ENCODE assay signal across 1 cellular context in genomic region chr1:209931141-209931540, GRCh38.
TF ChIP-seq lines count a peak whose summit lies in the region.

No MANE protein-coding gene starts in this region.

TF ChIP-seq in K562, 482 proteins besides CTCF, POLR2A, EP300 and RAD21 (continued from another document and continues in another):
- TF ChIP-seq ZNF518B (CRISPR knock-in tag; IDR thresholded peaks at IDR 0.05) = no peak
- no peak for TF ChIP-seq CBX3 (IDR thresholded peaks at IDR 0.05; ENCODE audit: borderline replicate concordance in 1 of 2, low read length in 2 of 2)
- TF ChIP-seq HSF4 (CRISPR knock-in tag; IDR thresholded peaks at IDR 0.05; ENCODE audit: borderline replicate concordance) = no peak
- TF ChIP-seq NCOR1 (IDR thresholded peaks at IDR 0.05) = 0 out of 2 replicates have a peak, but pooled peaks have one; percentile 21
- TF ChIP-seq PML (IDR thresholded peaks at IDR 0.05; ENCODE audit: low read length) = peak; percentile 38; the same call in 1 of the 2 replicates
- no peak for TF ChIP-seq ETV1 (tag; conservative IDR thresholded peaks at IDR 0.05; ENCODE audit: low read depth)
- no peak for TF ChIP-seq NFYB (IDR thresholded peaks at IDR 0.05; ENCODE audit: extremely low read depth, insufficient read length)
- TF ChIP-seq POLR2H (tag; IDR thresholded peaks at IDR 0.05; ENCODE audit: low read depth) = no peak
- no peak for TF ChIP-seq PBX2 (CRISPR knock-in tag; IDR thresholded peaks at IDR 0.05; ENCODE audit: low read depth)
- TF ChIP-seq PBX2 (tag; conservative IDR thresholded peaks at IDR 0.05; ENCODE audit: low read depth) = peak; percentile 90
- no peak for TF ChIP-seq KAT2B (IDR thresholded peaks at IDR 0.05; ENCODE audit: low read depth, low read length)
- TF ChIP-seq PRDM10 (IDR thresholded peaks at IDR 0.05; ENCODE audit: partially characterized antibody) = no peak
- TF ChIP-seq ZNF318 (IDR thresholded peaks at IDR 0.05; ENCODE audit: borderline replicate concordance in 1 of 2, low read depth in 1 of 2) = no peak
- TF ChIP-seq SETDB1 (IDR thresholded peaks at IDR 0.05; ENCODE audit: low read length) = no peak
- no peak for TF ChIP-seq ZNF175 (CRISPR knock-in tag; IDR thresholded peaks at IDR 0.05; ENCODE audit: low read depth)
- no peak for TF ChIP-seq ZHX1 (conservative IDR thresholded peaks at IDR 0.05; ENCODE audit: low read length)
- no peak for TF ChIP-seq TFE3 (CRISPR knock-in tag; IDR thresholded peaks at IDR 0.05)
- no peak for TF ChIP-seq BCOR (IDR thresholded peaks at IDR 0.05)
- no peak for TF ChIP-seq ZNF408 (CRISPR knock-in tag; IDR thresholded peaks at IDR 0.05; ENCODE audit: low read depth)
- no peak; a peak in 1 of 4 replicates for TF ChIP-seq KDM1A (IDR thresholded peaks at IDR 0.05)
- TF ChIP-seq E2F8 (IDR thresholded peaks at IDR 0.05; ENCODE audit: low read depth, partially characterized antibody) = no peak
- TF ChIP-seq SRSF7 (optimal IDR thresholded peaks at IDR 0.05; ENCODE audit: low read depth, low read length) = no peak
- TF ChIP-seq ARHGAP35 (IDR thresholded peaks at IDR 0.05; ENCODE audit: partially characterized antibody) = no peak
